In the genomic region with DNA sequence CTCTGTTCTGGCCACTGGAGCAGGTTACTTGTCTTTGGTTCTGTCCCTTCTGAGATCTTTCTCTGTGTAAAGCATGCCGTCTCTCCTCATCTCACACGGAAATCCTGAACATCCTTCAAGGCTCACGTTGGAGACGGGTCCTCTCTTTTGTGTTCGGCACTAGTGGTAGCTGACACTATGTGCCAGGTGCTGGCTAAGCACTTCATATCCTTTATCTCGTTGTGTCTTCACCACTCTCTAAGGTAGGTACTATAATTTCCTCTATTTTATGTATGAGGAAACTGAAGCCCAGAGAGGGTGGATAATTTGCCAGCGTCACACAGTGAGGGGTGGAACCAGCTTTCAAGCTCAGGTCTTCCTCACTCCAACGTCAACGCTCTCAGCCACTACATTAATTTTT, we compare ENCODE assay signal across 8 cellular contexts. TPM values are rescaled to one million over a fixed set of nuclear protein-coding genes. Genes with fewer than 3 reads are reported as not detected.
DNase-seq lines count a peak whose midpoint lies in the region; ATAC-seq and TF ChIP-seq lines count a peak whose summit lies in the region.

No MANE protein-coding gene starts in this region.

- H3K27ac Mint-ChIP-seq in activated naive CD8-positive, alpha-beta T cell treated with anti-CD3 and anti-CD28 coated beads, Interleukin-2, amount 10 ng/mL, durations not matched to agents 7 days and 5 days: peak overlapping the region; percentile 95

- TF ChIP-seq POLR2A in right lobe of liver (IDR thresholded peaks at IDR 0.05): no peak
- TF ChIP-seq POLR2A in vagina (IDR thresholded peaks at IDR 0.05): no peak

- TF ChIP-seq CTCF in HEK293 (tag by site-specific recombination; IDR thresholded peaks at IDR 0.05) (no peak), right lobe of liver (IDR thresholded peaks at IDR 0.05) (no peak), vagina (IDR thresholded peaks at IDR 0.05) (no peak)

- ATAC-seq in activated naive CD8-positive, alpha-beta T cell treated with anti-CD3 and anti-CD28 coated beads, Interleukin-2, amount 10 ng/mL, durations not matched to agents 7 days and 5 days (ENCODE audit: low read depth): no peak
- ATAC-seq in right lobe of liver (no peak), HG02642 (IDR thresholded peaks at IDR 0.05; ENCODE audit: poor library complexity, unreplicated experiment) (no peak), GM21423 (IDR thresholded peaks at IDR 0.05; ENCODE audit: unreplicated experiment) (no peak)

- H2AFZ ChIP-seq in ACC112 (ENCODE audit: low read length, unreplicated experiment): peak overlapping the region; percentile 5

- 30% methylated on average over 9 of the region's 9 CpGs for WGBS in right lobe of liver (ENCODE audit: insufficient coverage, low coverage, low lambda C conversion rate, missing lambda C conversion rate)

- H3K79me2 ChIP-seq in ACC112 (ENCODE audit: control insufficient read depth, insufficient read depth, low read length, unreplicated experiment): peaks cover 54% of the 10 kb centered on the region

- DNase-seq in activated naive CD8-positive, alpha-beta T cell treated with anti-CD3 and anti-CD28 coated beads, Interleukin-2, amount 10 ng/mL, durations not matched to agents 7 days and 5 days: no peak
- DNase-seq in right lobe of liver (no peak), vagina (ENCODE audit: extremely low spot score in 2 of 2) (no peak)
- DNase-seq in stimulated activated CD4-positive, alpha-beta T cell treated with anti-CD3 and anti-CD28 coated beads, Interleukin-2, amount 100 ng/mL, for 24 hours: no peak

- H3K27ac ChIP-seq in ACC112 (ENCODE audit: low read depth, low read length) (peak overlapping the region; percentile 89), HEK293 (ENCODE audit: extremely low read depth, low read depth, low read length) (no peak overlapping the region), right lobe of liver (peak overlapping the region; percentile 81 to 87 (median 85)), vagina (peak overlapping the region; percentile 94)

- H3K36me3 Mint-ChIP-seq in activated naive CD8-positive, alpha-beta T cell treated with anti-CD3 and anti-CD28 coated beads, Interleukin-2, amount 10 ng/mL, durations not matched to agents 7 days and 5 days: peaks cover 15% of the 10 kb centered on the region

- H3K36me3 ChIP-seq in ACC112 (ENCODE audit: insufficient read depth, low read length) (peaks cover 10% of the 10 kb centered on the region), HEK293 (ENCODE audit: control insufficient read depth in 2 of 2, insufficient read depth in 1 of 2, low read length in 2 of 2) (peaks cover 6 to 16% of the 10 kb centered on the region in 2 experiments; a peak in 2 of 3 replicates), right lobe of liver (peaks cover 0 to 16% (median 6%) of the 10 kb centered on the region in 4 donors), vagina (peaks cover 0 to 15% of the 10 kb centered on the region in 2 donors)

- CTCF ChIA-PET in HEK293 (lab: Yijun Ruan, JAX): no interaction called here

- intact Hi-C loops in right lobe of liver (cut with DNase I) (no loop called here), vagina (cut with DNase I) (loop anchor here (5.0 kb wide), 1 partner anchor 166 kb away; the partner anchor contains the start of gene PLXND1)

- H3K9me3 ChIP-seq in HEK293 (ENCODE audit: control insufficient read depth, insufficient read depth, low read depth, low read length): no peaks in the 10 kb centered on the region
- no peaks in the 10 kb centered on the region for H3K9me3 ChIP-seq in right lobe of liver
- no peaks in the 10 kb centered on the region for H3K9me3 ChIP-seq in vagina

- H3K9me3 Mint-ChIP-seq in activated naive CD8-positive, alpha-beta T cell treated with anti-CD3 and anti-CD28 coated beads, Interleukin-2, amount 10 ng/mL, durations not matched to agents 7 days and 5 days: no peaks in the 10 kb centered on the region

- POLR2A ChIA-PET in HEK293 (lab: Yijun Ruan, JAX): interaction anchor here (3.2 kb wide), 1 partner anchor 12 kb away, joined by 27 read pairs; the partner anchor contains the start of gene EFCAB12
- POLR2A ChIA-PET in activated naive CD8-positive, alpha-beta T cell treated with anti-CD3 and anti-CD28 coated beads, Interleukin-2, amount 10 ng/mL, durations not matched to agents 7 days and 5 days (lab: Charles Lee): interaction anchor here (0.9 to 4.1 kb wide), 5 partner anchors 12 to 322 kb away, joined by 3 to 40 read pairs (median 26); partner anchors contain the start of gene EFCAB12

- H3K27me3 ChIP-seq in ACC112 (ENCODE audit: insufficient read depth, low read length) (no peaks in the 10 kb centered on the region), right lobe of liver (no peaks in the 10 kb centered on the region), vagina (no peaks in the 10 kb centered on the region)

- peak overlapping the region; percentile 95 for H3K4me3 ChIP-seq in ACC112 (ENCODE audit: low read depth, low read length)
- H3K4me3 ChIP-seq in HEK293 (ENCODE audit: low read depth, low read length): no peak overlapping the region
- peak overlapping the region in 2 of 3 donors; percentile 67 to 80 for H3K4me3 ChIP-seq in right lobe of liver
- peak overlapping the region; percentile 90 to 92 for H3K4me3 ChIP-seq in vagina

- H3K4me3 Mint-ChIP-seq in activated naive CD8-positive, alpha-beta T cell treated with anti-CD3 and anti-CD28 coated beads, Interleukin-2, amount 10 ng/mL, durations not matched to agents 7 days and 5 days: peak overlapping the region; percentile 87

- no peaks in the 10 kb centered on the region for H3K27me3 Mint-ChIP-seq in activated naive CD8-positive, alpha-beta T cell treated with anti-CD3 and anti-CD28 coated beads, Interleukin-2, amount 10 ng/mL, durations not matched to agents 7 days and 5 days

- H3K4me1 Mint-ChIP-seq in activated naive CD8-positive, alpha-beta T cell treated with anti-CD3 and anti-CD28 coated beads, Interleukin-2, amount 10 ng/mL, durations not matched to agents 7 days and 5 days: peaks cover 34% of the 10 kb centered on the region

- peaks cover 49% of the 10 kb centered on the region for H3K4me1 ChIP-seq in ACC112 (ENCODE audit: control insufficient read depth, insufficient read depth, low read length, unreplicated experiment)
- H3K4me1 ChIP-seq in HEK293 (ENCODE audit: control insufficient read depth, insufficient read depth, low read length): 0 out of 2 replicates have a peak, but pooled peaks cover 4% of the 10 kb centered on the region
- peaks cover 0 to 54% (median 14%) of the 10 kb centered on the region in 4 donors for H3K4me1 ChIP-seq in right lobe of liver
- H3K4me1 ChIP-seq in vagina: peaks cover 61% of the 10 kb centered on the region

TF ChIP-seq in HEK293, 187 proteins besides CTCF, POLR2A, EP300 and RAD21:
- TF ChIP-seq HOXC10 (CRISPR knock-in tag; IDR thresholded peaks at IDR 0.05) (no peak), ZNF768 (tag by site-specific recombination; IDR thresholded peaks at IDR 0.05) (peak; percentile 76; the same call in 1 of the 2 replicates), ZNF600 (tag by site-specific recombination; IDR thresholded peaks at IDR 0.05) (peak; percentile 24; the same call in 1 of the 2 replicates)

RNA-seq across cellular contexts. Expression of gene IFT122, which starts 1.2 kb away (rescaled TPM):
- 10 to 100 TPM; 23.0 to 25.9 TPM for total RNA-seq in activated naive CD8-positive, alpha-beta T cell treated with anti-CD3 and anti-CD28 coated beads, Interleukin-2, amount 10 ng/mL, durations not matched to agents 7 days and 5 days
- 10 to 100 TPM in 4 of 6 experiments, 1 to 10 TPM in 2; 7.1 to 16.8 (median 11.5) TPM for total RNA-seq in right lobe of liver
- 33.4 TPM for total RNA-seq in vagina

RNA-seq across cellular contexts. Expression of gene MBD4, which starts 1.5 kb away (rescaled TPM):
- 10 to 100 TPM; 49.0 to 57.6 TPM for total RNA-seq in activated naive CD8-positive, alpha-beta T cell treated with anti-CD3 and anti-CD28 coated beads, Interleukin-2, amount 10 ng/mL, durations not matched to agents 7 days and 5 days
- 10 to 100 TPM; 16.9 to 26.1 (median 25.3) TPM for total RNA-seq in right lobe of liver
- total RNA-seq in vagina: 32.4 TPM

RNA-seq across cellular contexts. Expression of gene EFCAB12, which starts 12.8 kb away (rescaled TPM):
- 1 to 10 TPM; 1.2 to 1.4 TPM for total RNA-seq in activated naive CD8-positive, alpha-beta T cell treated with anti-CD3 and anti-CD28 coated beads, Interleukin-2, amount 10 ng/mL, durations not matched to agents 7 days and 5 days
- 1 to 10 TPM in 5 of 6 experiments, under 1 TPM in 1; 0.26 to 4.7 (median 2.0) TPM for total RNA-seq in right lobe of liver
- not detected for total RNA-seq in vagina
